ENCODE assay signal across 7 cellular contexts in the genomic region with DNA sequence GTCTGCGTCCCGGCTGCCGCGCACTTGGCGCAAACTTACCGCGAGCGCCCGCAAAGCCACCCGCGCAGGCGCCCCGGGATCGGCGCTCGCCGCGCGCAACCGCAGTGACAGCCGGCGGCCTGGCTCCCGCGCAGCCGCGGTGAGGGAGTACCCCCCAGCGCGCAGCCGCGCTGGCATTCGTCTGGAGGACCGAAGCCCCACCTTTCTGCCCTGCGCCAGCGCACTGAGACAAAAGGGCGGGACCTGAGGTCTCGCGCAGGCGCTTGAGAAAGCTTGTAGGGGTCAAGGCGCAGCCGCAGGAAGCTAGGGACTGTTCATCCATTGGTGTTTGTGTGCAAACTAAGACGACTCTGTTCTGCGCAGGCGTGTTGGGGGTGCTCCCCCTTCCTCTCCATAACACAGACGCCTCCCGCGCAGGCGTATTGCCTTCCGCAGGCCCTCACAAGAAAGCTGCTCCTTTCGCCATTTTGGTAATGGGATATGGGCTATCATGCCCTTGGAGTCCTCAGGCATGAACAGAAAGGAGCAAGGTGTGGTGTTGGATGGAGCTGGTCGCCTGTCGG. TPM values are rescaled to one million over a fixed set of nuclear protein-coding genes. Genes with fewer than 3 reads are reported as not detected.
DNase-seq lines count a peak whose midpoint lies in the region; ATAC-seq, FAIRE-seq and TF ChIP-seq lines count a peak whose summit lies in the region.

Gene PHF12 (minus strand): TSS at position 91 of the 563 bp plus-strand sequence. CDS start 558 bp downstream, outside the sequence.

- peak; percentile 51 for FAIRE-seq in TTC549 (lab: Jason Lieb, UNC)

- TF ChIP-seq POLR2A in body of pancreas (IDR thresholded peaks at IDR 0.05) (peak; percentile 67 to 88 (median 85)), sigmoid colon (IDR thresholded peaks at IDR 0.05) (peak; percentile 63 to 88)

- H3K36me3 ChIP-seq in body of pancreas (replicated peaks in 1 of 2; ENCODE audit: insufficient read depth in 1 of 2, low read depth in 2 of 2), result no peaks in the 10 kb centered on the region
- H3K36me3 ChIP-seq in sigmoid colon, result no peaks in the 10 kb centered on the region

- peak within 1 kb of the TSS; percentile 95 to 100 (median 98) for H3K27ac ChIP-seq in body of pancreas
- peak within 1 kb of the TSS; percentile 94 to 99 (median 98) for H3K27ac ChIP-seq in sigmoid colon

- ATAC-seq in GM18520 (IDR thresholded peaks at IDR 0.05; ENCODE audit: unreplicated experiment), result peak; percentile 68
- peak; percentile 42 for ATAC-seq in HG03064 (IDR thresholded peaks at IDR 0.05; ENCODE audit: low read depth, unreplicated experiment)
- peak; percentile 84 for ATAC-seq in body of pancreas

- peaks cover 33% of the 10 kb centered on the region for H3K4me1 ChIP-seq in body of pancreas
- H3K4me1 ChIP-seq in sigmoid colon, result peaks cover 0 to 35% (median 22%) of the 10 kb centered on the region in 4 donors

- H3K27me3 ChIP-seq in body of pancreas (no peaks in the 10 kb centered on the region), sigmoid colon (no peaks in the 10 kb centered on the region)

- no peak for TF ChIP-seq EP300 in sigmoid colon (IDR thresholded peaks at IDR 0.05)

- intact Hi-C loops in body of pancreas (cut with DNase I) (loop anchor here (10.0 kb wide), 1 partner anchor 333 kb away; no protein-coding TSS in a partner anchor), sigmoid colon (cut with DNase I) (loop anchor here (2.0 to 5.0 kb wide), 3 partner anchors 55 to 614 kb away; partner anchors contain the start of genes FLOT2, IFT20, NEK8 and TNFAIP1)

- H3K9me3 ChIP-seq in body of pancreas, result no peaks in the 10 kb centered on the region
- H3K9me3 ChIP-seq in sigmoid colon, result no peaks in the 10 kb centered on the region

- H3K4me3 ChIP-seq in body of pancreas (peak within 1 kb of the TSS; percentile 67 to 96), sigmoid colon (peak within 1 kb of the TSS; percentile 92 to 96 (median 95))

- peak in 1 of 7 experiments; percentile 4 for TF ChIP-seq CTCF in body of pancreas (IDR thresholded peaks at IDR 0.05)
- no peak for TF ChIP-seq CTCF in sigmoid colon (IDR thresholded peaks at IDR 0.05)

- 0% methylated on average over 6 to 51 of the region's 51 CpGs for WGBS in body of pancreas, 2 donors
- WGBS in sigmoid colon, 2 donors, result 0% methylated on average over 51 of the region's 51 CpGs

- DNase-seq in NCI-H2107 treated with DMSO at 0.1 percent for 48 hours (lab: John Stamatoyannopoulos, UW; ENCODE audit: unreplicated experiment) (peak; percentile 100), body of pancreas (peak; percentile 100), iPS DF 4.7 (ENCODE audit: extremely low read depth, low spot score) (peak; percentile 98), sigmoid colon (peak; percentile 100)

RNA-seq across cellular contexts. Expression of gene PHF12, which starts in this region (rescaled TPM):
- total RNA-seq in body of pancreas (10 to 100 TPM; 22.1 to 56.4 TPM), sigmoid colon (10 to 100 TPM; 39.1 to 54.3 (median 45.2) TPM)
- 10 to 100 TPM in 2 of 3 donors, 1 to 10 TPM in 1; 6.9 to 24.7 (median 13.8) TPM for polyA plus RNA-seq in sigmoid colon

Comparison
In these comparisons a context has a peak if more than half of its experiments do, and no peak if none do; other contexts are left out.
1. Peak in every context shown above with its lines: DNase-seq, ATAC-seq, H3K4me3 ChIP-seq and H3K27ac ChIP-seq.